In genomic region chr6:39425346-39426056, GRCh38 we compare ENCODE assay signal across 14 cellular contexts.
DNase-seq lines count a peak whose midpoint lies in the region; ATAC-seq, FAIRE-seq and TF ChIP-seq lines count a peak whose summit lies in the region.
"Had no signal": no experiment of that assay in that cellular context is flagged by ENCODE, and none has a peak within 500 bp of the region (broad histone marks: within the 10 kb centered on the region; RNA-seq: fewer than 3 reads in every experiment).

No MANE protein-coding gene starts in this region.

- no peak overlapping the region for H4K91ac ChIP-seq in neuronal stem cell (ENCODE audit: low read depth, low read length, poor library complexity)

- H2BK15ac ChIP-seq in neuronal stem cell (ENCODE audit: low read length), result no peak overlapping the region

- no peak overlapping the region for H2AK5ac ChIP-seq in neuronal stem cell (ENCODE audit: low read depth, low read length)

- H2AFZ ChIP-seq in endothelial cell of umbilical vein (ENCODE audit: low read depth, low read length) (peak overlapping the region; percentile 56), neuronal stem cell (ENCODE audit: low read length) (peak overlapping the region; percentile 8), HepG2 (ENCODE audit: low read length) (no peak overlapping the region)

- H3K27ac ChIP-seq in endothelial cell of umbilical vein (ENCODE audit: insufficient read depth, low read depth, low read length), result peak overlapping the region; percentile 69
- H3K27ac ChIP-seq in neuronal stem cell (replicated peaks; ENCODE audit: low read length), result no peak overlapping the region
- H3K27ac ChIP-seq in HepG2 (ENCODE audit: extremely low read length, insufficient read depth, low read length), result no peak overlapping the region
- H3K27ac ChIP-seq: neutrophil had no signal

- ATAC-seq in GM18498 (IDR thresholded peaks at IDR 0.05; ENCODE audit: unreplicated experiment), result no peak
- ATAC-seq in HepG2, result no peak

- H3K23ac ChIP-seq in neuronal stem cell (ENCODE audit: low read depth, low read length, poor library complexity), result no peak overlapping the region

- H3K18ac ChIP-seq in neuronal stem cell (ENCODE audit: low read length), result no peak overlapping the region

- BruUV-seq in endothelial cell of umbilical vein (replicated peaks; lab: Mats Ljungman, UMichigan) (no TSS peak), HepG2 (replicated peaks; lab: Mats Ljungman, UMichigan) (no TSS peak)

- POLR2A ChIA-PET in endothelial cell of umbilical vein (lab: Charles Lee) (interaction anchor here (0.7 to 1.1 kb wide), 3 partner anchors 66 to 462 kb away, joined by 4 read pairs; no protein-coding TSS in a partner anchor), HepG2 (lab: Yijun Ruan, JAX) (no interaction called here)

- H3K27me3 ChIP-seq in endothelial cell of umbilical vein (ENCODE audit: control insufficient read depth in 2 of 2, insufficient read depth in 2 of 2, low read length in 2 of 2) (no peaks in the 10 kb centered on the region), neuronal stem cell (ENCODE audit: control insufficient read depth in 3 of 3, insufficient read depth in 3 of 3, low read depth in 1 of 3, low read length in 3 of 3) (no peaks in the 10 kb centered on the region), HepG2 (ENCODE audit: control insufficient read depth in 1 of 2, insufficient read depth in 2 of 2, low read length in 2 of 2) (peaks cover 0 to 3% of the 10 kb centered on the region in 2 experiments; a peak in 2 of 5 replicates)

- FAIRE-seq in endothelial cell of umbilical vein (lab: Jason Lieb, UNC) (peak; percentile 26), HepG2 (lab: Jason Lieb, UNC) (no peak)

- intact Hi-C loops in endothelial cell of umbilical vein (cut with micrococcal nuclease) (loop anchor here (2.0 to 10.0 kb wide), 4 partner anchors 15 to 1572 kb away; partner anchors contain the start of gene MOCS1), HepG2 (cut with micrococcal nuclease; ENCODE audit: unreplicated experiment) (no loop called here)

- CTCF ChIA-PET in endothelial cell of umbilical vein (lab: Charles Lee) (no interaction called here), HepG2 (lab: Yijun Ruan, JAX; ENCODE audit: low intra/inter-chr PET ratio, low total read pairs) (no interaction called here)

- H3K79me1 ChIP-seq in neuronal stem cell (ENCODE audit: low read depth, low read length), result no peaks in the 10 kb centered on the region

- no peaks in the 10 kb centered on the region for H3K36me3 ChIP-seq in endothelial cell of umbilical vein (ENCODE audit: control insufficient read depth in 2 of 2, extremely low read depth in 1 of 2, insufficient read depth in 2 of 2, low read length in 2 of 2)
- H3K36me3 ChIP-seq in neuronal stem cell (replicated peaks in 1 of 2; ENCODE audit: control insufficient read depth in 2 of 2, insufficient read depth in 2 of 2, low read length in 2 of 2), result no peaks in the 10 kb centered on the region
- H3K36me3 ChIP-seq in HepG2 (replicated peaks in 1 of 2; ENCODE audit: control insufficient read depth in 1 of 2, insufficient read depth in 2 of 2, low read length in 2 of 2), result no peaks in the 10 kb centered on the region
- H3K36me3 ChIP-seq: neutrophil had no signal

- H4K20me1 ChIP-seq in endothelial cell of umbilical vein (replicated peaks; ENCODE audit: control insufficient read depth, extremely low read depth, insufficient read depth, low read length), result no peaks in the 10 kb centered on the region
- no peaks in the 10 kb centered on the region for H4K20me1 ChIP-seq in HepG2 (ENCODE audit: insufficient read depth, low read length)

- dilution Hi-C loops in endothelial cell of umbilical vein (cut with MboI; ENCODE audit: extremely low pct_ligation_motif_present, low sequenced_read_pairs), result no loop called here

- H3K9me1 ChIP-seq in endothelial cell of umbilical vein (replicated peaks; ENCODE audit: control insufficient read depth, extremely low read depth, insufficient read depth, low read length), result no peaks in the 10 kb centered on the region

- no peak for TF ChIP-seq POLR2A in endothelial cell of umbilical vein (IDR thresholded peaks at IDR 0.05; ENCODE audit: low read depth, low read length)
- no peak for TF ChIP-seq POLR2A in HepG2 (IDR thresholded peaks at IDR 0.05; ENCODE audit: insufficient read depth in 1 of 2, low read depth in 2 of 2, low read length in 2 of 2)

- H2BK120ac ChIP-seq in neuronal stem cell (ENCODE audit: low read depth, low read length), result no peak overlapping the region

- TF ChIP-seq CTCF in endothelial cell of umbilical vein (IDR thresholded peaks at IDR 0.05; ENCODE audit: extremely low read depth in 1 of 2, insufficient read depth in 1 of 2, low read depth in 1 of 2, low read length in 2 of 2) (no peak), HepG2 (CRISPR knock-in tag; IDR thresholded peaks at IDR 0.05) (no peak)

- DNase-seq in COLO829 (ENCODE audit: low spot score) (peak; percentile 81), NCI-H69 (lab: John Stamatoyannopoulos, UW) (peak; percentile 29), endothelial cell of umbilical vein (ENCODE audit: low read depth, low spot score) (no peak), neuronal stem cell (ENCODE audit: low spot score) (no peak), HepG2 (ENCODE audit: low spot score) (no peak)
- DNase-seq in activated CD4-positive, alpha-beta T cell treated with anti-CD3 and anti-CD28 coated beads for 4 hours, result no peak
- no peak for DNase-seq in activated CD4-positive, alpha-beta T cell treated with anti-CD3 and anti-CD28 coated beads for 48 hours
- DNase-seq: activated CD4-positive, alpha-beta T cell treated with anti-CD3 and anti-CD28 coated beads, Interleukin-2, amount 50 U/mL, for 1 hour; DMS79; NCI-H1694 treated with DMSO at 0.1 percent for 48 hours; NCI-H526 treated with DMSO at 0.1 percent for 48 hours had no signal

- peaks cover 14% of the 10 kb centered on the region for H3K4me1 ChIP-seq in endothelial cell of umbilical vein (ENCODE audit: control insufficient read depth, extremely low read depth, insufficient read depth, low read length)
- H3K4me1 ChIP-seq in neuronal stem cell (ENCODE audit: control insufficient read depth in 2 of 2, insufficient read depth in 1 of 2, low read depth in 1 of 2, low read length in 2 of 2), result peaks cover 5 to 6% of the 10 kb centered on the region in 2 donors
- H3K4me1 ChIP-seq in HepG2 (ENCODE audit: insufficient read depth, low read length), result no peaks in the 10 kb centered on the region

- TF ChIP-seq RAD21 in HepG2 (CRISPR knock-in tag; IDR thresholded peaks at IDR 0.05), result no peak

- H3K4ac ChIP-seq in neuronal stem cell (ENCODE audit: low read length), result no peak overlapping the region

- no peak for TF ChIP-seq EP300 in HepG2 (IDR thresholded peaks at IDR 0.05; ENCODE audit: low read depth in 2 of 2, low read length in 2 of 2)
- TF ChIP-seq EP300 in HepG2 (CRISPR knock-in tag; IDR thresholded peaks at IDR 0.05; ENCODE audit: borderline replicate concordance), result no peak

- peak overlapping the region; percentile 73 for H3K4me2 ChIP-seq in endothelial cell of umbilical vein (ENCODE audit: insufficient read depth, low read length)
- no peak overlapping the region for H3K4me2 ChIP-seq in neuronal stem cell (ENCODE audit: insufficient read depth, low read length, poor library complexity, severe bottlenecking)
- H3K4me2 ChIP-seq in HepG2 (ENCODE audit: low read depth, low read length), result no peak overlapping the region

- no peak overlapping the region for H2BK5ac ChIP-seq in neuronal stem cell (ENCODE audit: low read length)

- H3K4me3 ChIP-seq in endothelial cell of umbilical vein (replicated peaks in 1 of 3; ENCODE audit: insufficient read depth in 1 of 3, low read depth in 1 of 3, low read length in 3 of 3) (no peak overlapping the region), neuronal stem cell (ENCODE audit: low read length in 2 of 2) (no peak overlapping the region), HepG2 (replicated peaks in 1 of 3; ENCODE audit: insufficient read depth in 1 of 3, low read depth in 2 of 3, low read length in 3 of 3) (no peak overlapping the region)
- H3K4me3 ChIP-seq: lung had no signal

- H3K9me3 ChIP-seq in endothelial cell of umbilical vein (replicated peaks; ENCODE audit: control insufficient read depth, insufficient read depth, low read length) (no peaks in the 10 kb centered on the region), neuronal stem cell (replicated peaks in 1 of 2; ENCODE audit: control insufficient read depth in 2 of 2, insufficient read depth in 1 of 2, low read depth in 1 of 2, low read length in 2 of 2) (no peaks in the 10 kb centered on the region), HepG2 (ENCODE audit: low read length) (no peaks in the 10 kb centered on the region)
- H3K9me3 ChIP-seq: neutrophil had no signal

- in situ Hi-C loops in HepG2 (cut with HindIII; ENCODE audit: extremely low pct_ligation_motif_present, low pct_unique_long_range_greater_than_20kb), result no loop called here

- H2BK12ac ChIP-seq in neuronal stem cell (ENCODE audit: low read length), result no peak overlapping the region

- WGBS in neuronal stem cell (ENCODE audit: extremely low coverage in 2 of 2, insufficient read length in 2 of 2, insufficient replicate concordance in 1 of 2), 2 donors, result no CpG with 5 or more reads among the region's 6 CpGs
- 22% methylated on average over 6 of the region's 6 CpGs for WGBS in HepG2 (ENCODE audit: low lambda C conversion rate)

- peak overlapping the region; percentile 45 for H3K9ac ChIP-seq in endothelial cell of umbilical vein (replicated peaks; ENCODE audit: extremely low read depth, insufficient read depth, low read length)
- H3K9ac ChIP-seq in neuronal stem cell (ENCODE audit: low read depth, low read length, poor library complexity), result no peak overlapping the region
- H3K9ac ChIP-seq in HepG2 (ENCODE audit: insufficient read depth, low read depth, low read length), result no peak overlapping the region

- no peak overlapping the region for H4K8ac ChIP-seq in neuronal stem cell (ENCODE audit: low read depth, low read length)

- H3K14ac ChIP-seq in neuronal stem cell (ENCODE audit: low read length), result no peak overlapping the region

- H3K79me2 ChIP-seq in endothelial cell of umbilical vein (ENCODE audit: control insufficient read depth, insufficient read depth, low read length) (no peaks in the 10 kb centered on the region), HepG2 (ENCODE audit: insufficient read depth, low read length) (no peaks in the 10 kb centered on the region)

TF ChIP-seq in endothelial cell of umbilical vein, 7 proteins besides CTCF, POLR2A, EP300 and RAD21 (continues in another document):
- TF ChIP-seq JUN (IDR thresholded peaks at IDR 0.05; ENCODE audit: borderline replicate concordance, insufficient read depth, insufficient read length, low read depth) (no peak), EZH2 (IDR thresholded peaks at IDR 0.05; ENCODE audit: borderline replicate concordance, low read depth, low read length, severe bottlenecking) (no peak), MYC (IDR thresholded peaks at IDR 0.05; ENCODE audit: low read depth, low read length) (no peak)

TF ChIP-seq in HepG2, 621 proteins besides CTCF, POLR2A, EP300 and RAD21 (continues in another document):
- TF ChIP-seq KLF16 (CRISPR knock-in tag; IDR thresholded peaks at IDR 0.05), result no peak
- TF ChIP-seq ZNF572 (CRISPR knock-in tag; IDR thresholded peaks at IDR 0.05), result no peak

Comparison
In these comparisons a context has a peak if more than half of its experiments do, and no peak if none do; other contexts are left out.
1. DNase-seq: peak in COLO829 (single experiment) and NCI-H69 (single experiment); none in endothelial cell of umbilical vein (single experiment), neuronal stem cell (single experiment), activated CD4-positive, alpha-beta T cell treated with anti-CD3 and anti-CD28 coated beads for 4 hours (0 of 2), HepG2 (single experiment) and activated CD4-positive, alpha-beta T cell treated with anti-CD3 and anti-CD28 coated beads for 48 hours (single experiment).